Comparison of ENCODE assay signal across 19 cellular contexts in the genomic region with DNA sequence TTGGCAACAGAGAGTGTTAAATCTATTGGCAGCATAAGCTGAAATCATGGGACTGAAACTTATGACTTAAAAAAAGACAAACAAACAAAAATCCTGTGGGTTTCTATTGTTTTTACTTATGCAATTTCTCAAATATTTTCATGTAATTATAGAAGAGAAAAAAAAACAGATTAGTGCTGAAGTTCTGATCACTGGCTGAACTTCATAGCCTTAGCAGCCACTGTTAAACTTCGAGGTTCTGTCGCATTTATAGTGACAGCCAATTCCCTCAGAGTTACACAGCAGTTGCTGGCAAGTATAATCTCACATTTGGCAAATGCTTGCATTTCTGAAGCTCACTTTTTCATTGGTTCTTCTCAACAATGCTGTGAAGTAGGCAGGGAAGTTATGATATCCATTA.
DNase-seq lines count a peak whose midpoint lies in the region; ATAC-seq, FAIRE-seq and TF ChIP-seq lines count a peak whose summit lies in the region.
"Had no signal": no experiment of that assay in that cellular context is flagged by ENCODE, and none has a peak within 500 bp of the region (broad histone marks: within the 10 kb centered on the region; RNA-seq: fewer than 3 reads in every experiment).

No MANE protein-coding gene starts in this region.

- WGBS in A549 (ENCODE audit: missing lambda C conversion rate), result 83% methylated on average over 2 of the region's 2 CpGs
- WGBS in heart left ventricle, 4 donors, result 64 to 80% (median 69%) methylated on average over 2 of the region's 2 CpGs

- H3K4me1 ChIP-seq in A549 (0 out of 3 replicates have a peak, but pooled peaks cover 5% of the 10 kb centered on the region), heart left ventricle (no peaks in the 10 kb centered on the region)
- H3K4me1 ChIP-seq: Caco-2 had no signal

- no peak for DNase-seq in A549 (ENCODE audit: low read depth in 1 of 2, low spot score in 1 of 2)
- peak; percentile 2 for DNase-seq in GM03348 (ENCODE audit: low spot score)
- peak; percentile 8 to 23 for DNase-seq in cardiac fibroblast (ENCODE audit: low read depth in 2 of 2)
- DNase-seq in iris pigment epithelial cell (ENCODE audit: low read depth), result peak; percentile 7
- DNase-seq in heart left ventricle, result no peak
- DNase-seq in NCI-H128 (lab: John Stamatoyannopoulos, UW; ENCODE audit: unreplicated experiment), result no peak
- DNase-seq in DMS 273 (lab: John Stamatoyannopoulos, UW; ENCODE audit: unreplicated experiment), result no peak
- DNase-seq: Caco-2; CD4-positive, CD25-positive, alpha-beta regulatory T cell; DMS53; MV-4-11; NCI-H1417 treated with DMSO at 0.1 percent for 48 hours; NCI-H1930; NCI-H2171; NCI-H446; NK-92 treated with Interleukin-12 subunit alpha and Interleukin-12 subunit beta, amount 100 ng/mL, for 24 hours; SHP77 treated with DMSO at 0.1 percent for 48 hours had no signal

- H3K4me2 ChIP-seq in A549, result no peak overlapping the region

- TF ChIP-seq POLR2A in A549 (IDR thresholded peaks at IDR 0.05; ENCODE audit: low read length) (no peak), heart left ventricle (IDR thresholded peaks at IDR 0.05) (no peak)

- no peaks in the 10 kb centered on the region for H3K36me3 ChIP-seq in heart left ventricle
- H3K36me3 ChIP-seq: HAP-1 had no signal

- peak; percentile 61 for FAIRE-seq in A549 (lab: Jason Lieb, UNC)

- intact Hi-C loops in heart left ventricle (cut with DNase I), result no loop called here

- no peaks in the 10 kb centered on the region for H3K9me3 ChIP-seq in A549
- H3K9me3 ChIP-seq in heart left ventricle, result no peaks in the 10 kb centered on the region
- H3K9me3 ChIP-seq: Caco-2, HAP-1 had no signal

- H3K27ac ChIP-seq in A549 (no peak overlapping the region), heart left ventricle (no peak overlapping the region)

- CTCF ChIA-PET in A549 (lab: Yijun Ruan, JAX), result interaction anchor here (3.0 kb wide), 1 partner anchor 12 kb away, joined by 9 read pairs; no protein-coding TSS in a partner anchor

- no peak for ATAC-seq in A549
- ATAC-seq in heart left ventricle, result no peak
- ATAC-seq in HG02610 (IDR thresholded peaks at IDR 0.05; ENCODE audit: unreplicated experiment), result no peak

- TF ChIP-seq RAD21 in A549 (conservative IDR thresholded peaks at IDR 0.05 in 1 of 2, IDR thresholded peaks at IDR 0.05 in 1 of 2), result no peak

- H3K27me3 ChIP-seq in heart left ventricle, result no peaks in the 10 kb centered on the region

- H3K4me3 ChIP-seq in A549 (no peak overlapping the region), cardiac fibroblast (replicated peaks in 1 of 2; ENCODE audit: low read depth in 2 of 2, low read length in 2 of 2) (no peak overlapping the region), heart left ventricle (no peak overlapping the region)
- H3K4me3 ChIP-seq: HAP-1 had no signal

- POLR2A ChIA-PET in A549 (lab: Yijun Ruan, JAX), result interaction anchor here (0.7 kb wide), 1 partner anchor 1418 kb away, joined by 3 read pairs; no protein-coding TSS in a partner anchor

- no peak for TF ChIP-seq EP300 in A549 (IDR thresholded peaks at IDR 0.05)

- TF ChIP-seq CTCF in A549 (IDR thresholded peaks at IDR 0.05) (no peak), cardiac fibroblast (IDR thresholded peaks at IDR 0.05; ENCODE audit: low read depth, low read length) (no peak), heart left ventricle (IDR thresholded peaks at IDR 0.05) (no peak)

TF ChIP-seq in A549, 52 proteins besides CTCF, POLR2A, EP300 and RAD21:
- TF ChIP-seq BCL3 (IDR thresholded peaks at IDR 0.05) (no peak), TP53 (CRISPR knock-in tag; IDR thresholded peaks at IDR 0.05) (no peak), HMGXB4 (CRISPR knock-in tag; IDR thresholded peaks at IDR 0.05; ENCODE audit: borderline replicate concordance) (no peak), RCOR1 (IDR thresholded peaks at IDR 0.05; ENCODE audit: low read depth, low read length) (no peak), HDAC2 (IDR thresholded peaks at IDR 0.05) (no peak), TFCP2L1 (CRISPR knock-in tag; IDR thresholded peaks at IDR 0.05) (no peak), KDM1A (IDR thresholded peaks at IDR 0.05; ENCODE audit: low read depth) (no peak), RFX5 (IDR thresholded peaks at IDR 0.05) (no peak), MAZ (IDR thresholded peaks at IDR 0.05; ENCODE audit: borderline replicate concordance, low read depth, low read length) (no peak), FOSL2 (IDR thresholded peaks at IDR 0.05) (no peak), FOSL2 (CRISPR knock-in tag; IDR thresholded peaks at IDR 0.05) (no peak)
- TF ChIP-seq, protein P1, sequence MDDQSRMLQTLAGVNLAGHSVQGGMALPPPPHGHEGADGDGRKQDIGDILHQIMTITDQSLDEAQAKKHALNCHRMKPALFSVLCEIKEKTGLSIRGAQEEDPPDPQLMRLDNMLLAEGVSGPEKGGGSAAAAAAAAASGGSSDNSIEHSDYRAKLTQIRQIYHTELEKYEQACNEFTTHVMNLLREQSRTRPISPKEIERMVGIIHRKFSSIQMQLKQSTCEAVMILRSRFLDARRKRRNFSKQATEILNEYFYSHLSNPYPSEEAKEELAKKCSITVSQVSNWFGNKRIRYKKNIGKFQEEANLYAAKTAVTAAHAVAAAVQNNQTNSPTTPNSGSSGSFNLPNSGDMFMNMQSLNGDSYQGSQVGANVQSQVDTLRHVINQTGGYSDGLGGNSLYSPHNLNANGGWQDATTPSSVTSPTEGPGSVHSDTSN (IDR thresholded peaks at IDR 0.05), result no peak

Comparison
In these comparisons a context has a peak if more than half of its experiments do, and no peak if none do; other contexts are left out.
1. DNase-seq: peak in GM03348 (single experiment), cardiac fibroblast (2 of 2) and iris pigment epithelial cell (single experiment); none in A549 (0 of 2), heart left ventricle (0 of 5), NCI-H128 (single experiment) and DMS 273 (single experiment).